In genomic region chr1:111406325-111406768, GRCh38 we compare ENCODE assay signal across 8 cellular contexts. TPM values are rescaled to one million over a fixed set of nuclear protein-coding genes. Genes with fewer than 3 reads are reported as not detected.
DNase-seq lines count a peak whose midpoint lies in the region; ATAC-seq and TF ChIP-seq lines count a peak whose summit lies in the region.

No MANE protein-coding gene starts in this region.

- intact Hi-C loops in OCI-LY7 (cut with micrococcal nuclease; ENCODE audit: unreplicated experiment), result loop anchor here (1.0 to 10.0 kb wide), 8 partner anchors 43 to 734 kb away; partner anchors contain the start of genes ATP5PB, CD53, CEPT1 and DDX20

- no peaks in the 10 kb centered on the region for H4K20me1 ChIP-seq in OCI-LY7 (ENCODE audit: insufficient read depth, low read length)

- H3K9me3 ChIP-seq in OCI-LY7 (ENCODE audit: low read length), result no peaks in the 10 kb centered on the region
- no peaks in the 10 kb centered on the region for H3K9me3 ChIP-seq in adipocyte (ENCODE audit: control insufficient read depth, low read length)

- H3K36me3 ChIP-seq in OCI-LY7 (ENCODE audit: insufficient read depth, low read length) (no peaks in the 10 kb centered on the region), adipocyte (ENCODE audit: control insufficient read depth, insufficient read depth, low read length, severe bottlenecking) (no peaks in the 10 kb centered on the region)

- no peaks in the 10 kb centered on the region for H3K9me3 Mint-ChIP-seq in chondrocyte (ENCODE audit: low read depth)

- no peaks in the 10 kb centered on the region for H3K27me3 ChIP-seq in adipocyte (replicated peaks; ENCODE audit: control insufficient read depth, insufficient read depth, low read length)

- no peaks in the 10 kb centered on the region for H3K4me1 Mint-ChIP-seq in chondrocyte (ENCODE audit: low read depth)

- peaks cover 47% of the 10 kb centered on the region for H3K27me3 Mint-ChIP-seq in chondrocyte (ENCODE audit: low read depth)

- DNase-seq in NCI-H2171 treated with DMSO at 0.1 percent for 48 hours (lab: John Stamatoyannopoulos, UW) (peak; percentile 3), NCI-H2171 (lab: John Stamatoyannopoulos, UW) (no peak), OCI-LY7 (ENCODE audit: low spot score) (peak; percentile 97), adipocyte (ENCODE audit: low read depth) (peak; percentile 51), renal cortical epithelial cell (ENCODE audit: low read depth) (peak; percentile 8), chondrocyte (ENCODE audit: low spot score) (no peak), hippocampal formation (lab: John Stamatoyannopoulos, UW) (no peak)

- no TSS peak for BruUV-seq in OCI-LY7 (replicated peaks; lab: Mats Ljungman, UMichigan)

- TF ChIP-seq CTCF in OCI-LY7 (conservative IDR thresholded peaks at IDR 0.05; ENCODE audit: low read length) (no peak), chondrocyte (IDR thresholded peaks at IDR 0.05) (no peak)

- POLR2A ChIA-PET in OCI-LY7 (lab: Charles Lee), result interaction anchor here (0.8 to 3.1 kb wide), 8 partner anchors 11 to 771 kb away, joined by 3 to 25 read pairs (median 3); partner anchors contain the start of gene WDR77

- H3K4me3 Mint-ChIP-seq in chondrocyte (ENCODE audit: unreplicated experiment), result no peak overlapping the region

- peak overlapping the region; percentile 94 for H3K27ac ChIP-seq in OCI-LY7 (ENCODE audit: low read depth, low read length, poor library complexity, severe bottlenecking)

- CTCF ChIA-PET in OCI-LY7 (lab: Charles Lee; ENCODE audit: unreplicated experiment), result interaction anchor here (1.4 kb wide), 1 partner anchor 183 kb away, joined by 4 read pairs; no protein-coding TSS in a partner anchor

- peak overlapping the region; percentile 87; the same call in 1 of the 2 replicates for H2AFZ ChIP-seq in OCI-LY7 (ENCODE audit: low read length)

- H3K36me3 Mint-ChIP-seq in chondrocyte (ENCODE audit: low read depth), result no peaks in the 10 kb centered on the region

- peak; percentile 94 for ATAC-seq in HG02885 (IDR thresholded peaks at IDR 0.05; ENCODE audit: poor library complexity, unreplicated experiment)

- H3K4me1 ChIP-seq in OCI-LY7 (ENCODE audit: insufficient read depth, low read length, poor library complexity, severe bottlenecking) (peaks cover 61% of the 10 kb centered on the region), adipocyte (ENCODE audit: control insufficient read depth, insufficient read depth, low read length) (peaks cover 7% of the 10 kb centered on the region)

- peak overlapping the region; percentile 46 for H3K4me3 ChIP-seq in OCI-LY7 (ENCODE audit: low read depth, low read length, poor library complexity, severe bottlenecking)
- no peak overlapping the region for H3K4me3 ChIP-seq in adipocyte (ENCODE audit: low read length)

- H3K9me2 ChIP-seq in OCI-LY7 (ENCODE audit: insufficient read depth, low read length), result no peaks in the 10 kb centered on the region; the same call in 1 of the 2 replicates

- H3K27ac Mint-ChIP-seq in chondrocyte (ENCODE audit: unreplicated experiment), result no peak overlapping the region

- no peak overlapping the region for H3K9ac ChIP-seq in adipocyte (ENCODE audit: low read length)

- H3K4me2 ChIP-seq in OCI-LY7 (ENCODE audit: low read length), result peak overlapping the region; percentile 68

- H3K79me2 ChIP-seq in OCI-LY7 (ENCODE audit: insufficient read depth, low read depth, low read length), result no peaks in the 10 kb centered on the region

RNA-seq across cellular contexts. Expression of gene OVGP1, which starts 21.2 kb away (rescaled TPM):
- 3.8 and 4.1 TPM in 2 replicates for total RNA-seq in OCI-LY7 (2014; rRNA removed; shearing (Covaris generic))
- total RNA-seq in OCI-LY7 (2022) (0.93 and 2.0 TPM in 2 replicates), renal cortical epithelial cell (0.52 and 1.4 TPM in 2 replicates), chondrocyte (0.95 to 1.7 TPM (median 1.1 TPM) in 3 replicates)

RNA-seq across cellular contexts. Expression of gene WDR77, which starts 42.7 kb away (rescaled TPM):
- 63.0 and 97.3 TPM in 2 replicates for total RNA-seq in OCI-LY7 (2014; rRNA removed; shearing (Covaris generic))
- 59.9 and 66.4 TPM in 2 replicates for total RNA-seq in OCI-LY7 (2022)
- total RNA-seq in renal cortical epithelial cell, result 86.7 and 98.5 TPM in 2 replicates
- 19.2 to 25.9 TPM (median 19.5 TPM) in 3 replicates for total RNA-seq in chondrocyte

RNA-seq across cellular contexts. Expression of gene ATP5PB, which starts 42.9 kb away (rescaled TPM):
- 286 and 291 TPM in 2 replicates for total RNA-seq in OCI-LY7 (2014; rRNA removed; shearing (Covaris generic))
- total RNA-seq in OCI-LY7 (2022), result 285 and 303 TPM in 2 replicates
- total RNA-seq in renal cortical epithelial cell, result 356 and 426 TPM in 2 replicates
- 145 to 183 TPM (median 147 TPM) in 3 replicates for total RNA-seq in chondrocyte

Comparison
In these comparisons a context has a peak if more than half of its experiments do, and no peak if none do; other contexts are left out.
1. DNase-seq: peak in NCI-H2171 treated with DMSO at 0.1 percent for 48 hours (single experiment), OCI-LY7 (single experiment), adipocyte (single experiment) and renal cortical epithelial cell (single experiment); none in NCI-H2171 (single experiment), chondrocyte (single experiment) and hippocampal formation (0 of 2).